In genomic region chr14:36662543-36663403, GRCh38 we compare ENCODE assay signal across 8 cellular contexts. TPM values are rescaled to one million over a fixed set of nuclear protein-coding genes. Genes with fewer than 3 reads are reported as not detected.
A peak's percentile ranks its signal among the peaks of the same experiment; 100 is the strongest.
DNase-seq lines count a peak whose midpoint lies in the region; ATAC-seq, FAIRE-seq and TF ChIP-seq lines count a peak whose summit lies in the region.

No MANE protein-coding gene starts in this region.

- 0 out of 2 replicates have a peak, but pooled peaks cover 3% of the 10 kb centered on the region for H3K36me3 ChIP-seq in PC-3 (ENCODE audit: low read depth, low read length)
- H3K36me3 ChIP-seq in small intestine (ENCODE audit: control insufficient read depth in 2 of 2, insufficient read depth in 2 of 2, low read length in 2 of 2), result no peaks in the 10 kb centered on the region

- POLR2A ChIA-PET in PC-3 (lab: Charles Lee; ENCODE audit: unreplicated experiment), result interaction anchor here (0.6 kb wide), 2 partner anchors 282 to 455 kb away, joined by 3 to 5 read pairs; no protein-coding TSS in a partner anchor

- no peaks in the 10 kb centered on the region for H3K27me3 ChIP-seq in PC-3 (ENCODE audit: low read length)
- H3K27me3 ChIP-seq in small intestine (ENCODE audit: control insufficient read depth in 2 of 2, insufficient read depth in 2 of 2, low read length in 2 of 2), result peaks cover 11 to 76% of the 10 kb centered on the region in 2 donors

- H3K4me3 ChIP-seq in PC-3 (ENCODE audit: low read length), result peak overlapping the region; percentile 89
- peak overlapping the region; percentile 19 to 20 for H3K4me3 ChIP-seq in small intestine (ENCODE audit: low read depth in 1 of 2, low read length in 2 of 2)

- WGBS in small intestine, 3 donors, result 2 to 9% (median 4%) methylated on average over 69 to 71 of the region's 71 CpGs

- peak; percentile 36 for DNase-seq in NCI-H2029 (lab: John Stamatoyannopoulos, UW)
- DNase-seq in NCI-H2029 treated with DMSO at 0.1 percent for 48 hours (lab: John Stamatoyannopoulos, UW), result no peak
- peak; percentile 69 for DNase-seq in PC-3
- DNase-seq in fibroblast of peridontal ligament (ENCODE audit: extremely low read depth), result peak; percentile 71
- DNase-seq in small intestine, result no peak
- no peak for DNase-seq in NK-92 treated with Interleukin-12 subunit alpha and Interleukin-12 subunit beta, amount 100 ng/mL, for 24 hours (lab: John Stamatoyannopoulos, UW)
- no peak for DNase-seq in activated effector memory CD4-positive, alpha-beta T cell treated with anti-CD3 and anti-CD28 coated beads, Interleukin-2, amount 50 U/mL, for 16 hours
- no peak for DNase-seq in omental fat pad (ENCODE audit: low spot score)

- H3K9me3 ChIP-seq in PC-3 (ENCODE audit: low read length) (no peaks in the 10 kb centered on the region), small intestine (ENCODE audit: control insufficient read depth, low read depth) (no peaks in the 10 kb centered on the region)

- ATAC-seq in PC-3 (peak; percentile 8), omental fat pad (ENCODE audit: low FRiP score) (no peak)

- H3K27ac ChIP-seq in PC-3 (ENCODE audit: low read length) (peak overlapping the region; percentile 77), small intestine (ENCODE audit: low read depth in 1 of 2, low read length in 1 of 2) (no peak overlapping the region)

- peak overlapping the region; percentile 96 for H3K4me2 ChIP-seq in PC-3 (ENCODE audit: low read length)

- BruUV-seq in PC-3 (replicated peaks; lab: Mats Ljungman, UMichigan), result TSS peak; percentile 36

- peaks cover 57% of the 10 kb centered on the region for H3K79me2 ChIP-seq in PC-3 (ENCODE audit: low read length)

- H3K9me2 ChIP-seq in PC-3 (replicated peaks; ENCODE audit: low read length), result no peaks in the 10 kb centered on the region

- peak overlapping the region; percentile 71 for H2AFZ ChIP-seq in PC-3 (ENCODE audit: low read length)

- H3K4me1 ChIP-seq in PC-3 (ENCODE audit: insufficient read depth, low read length) (peaks cover 33% of the 10 kb centered on the region), small intestine (ENCODE audit: control insufficient read depth in 2 of 2, insufficient read depth in 1 of 2, low read depth in 1 of 2, low read length in 1 of 2) (peaks cover 4% of the 10 kb centered on the region in 2 donors)

- no peaks in the 10 kb centered on the region for H4K20me1 ChIP-seq in PC-3 (ENCODE audit: low read length)

- intact Hi-C loops in PC-3 (cut with micrococcal nuclease), result loop anchor here (5.0 kb wide), 1 partner anchor 345 kb away; no protein-coding TSS in a partner anchor

- CTCF ChIA-PET in PC-3 (lab: Charles Lee), result interaction anchor here (0.6 kb wide), 1 partner anchor 364 kb away, joined by 3 read pairs; no protein-coding TSS in a partner anchor

- no peaks in the 10 kb centered on the region for H3F3A ChIP-seq in PC-3 (ENCODE audit: low read length, unreplicated experiment)

- TF ChIP-seq CTCF in PC-3 (conservative IDR thresholded peaks at IDR 0.05; ENCODE audit: low read depth, low read length) (no peak), omental fat pad (IDR thresholded peaks at IDR 0.05) (no peak)

- peak overlapping the region; percentile 92 for H3K9ac ChIP-seq in PC-3 (ENCODE audit: low read length)

- no peak for FAIRE-seq in small intestine (lab: Jason Lieb, UNC)

RNA-seq across cellular contexts. Expression of gene PAX9, which starts 1.1 kb away (rescaled TPM):
- total RNA-seq in PC-3 (2014; rRNA removed), result 14.3 and 14.9 TPM in 2 replicates
- polyA plus RNA-seq in small intestine, result under 1 TPM in 1 of 3 donors, not detected in 2; 0.03 TPM
- not detected for total RNA-seq in omental fat pad

Comparison
In these comparisons a context has a peak if more than half of its experiments do, and no peak if none do; other contexts are left out.
1. DNase-seq: peak in NCI-H2029 (single experiment), PC-3 (single experiment) and fibroblast of peridontal ligament (single experiment); none in NCI-H2029 treated with DMSO at 0.1 percent for 48 hours (single experiment), small intestine (single experiment), NK-92 treated with Interleukin-12 subunit alpha and Interleukin-12 subunit beta, amount 100 ng/mL, for 24 hours (single experiment), activated effector memory CD4-positive, alpha-beta T cell treated with anti-CD3 and anti-CD28 coated beads, Interleukin-2, amount 50 U/mL, for 16 hours (single experiment) and omental fat pad (single experiment).
2. RNA of gene PAX9, which starts 1.1 kb away (total RNA-seq): 14.3 to 14.9 TPM in PC-3; not detected in omental fat pad; every median in the first group is over 10 times any median in the second.